In the genomic region with DNA sequence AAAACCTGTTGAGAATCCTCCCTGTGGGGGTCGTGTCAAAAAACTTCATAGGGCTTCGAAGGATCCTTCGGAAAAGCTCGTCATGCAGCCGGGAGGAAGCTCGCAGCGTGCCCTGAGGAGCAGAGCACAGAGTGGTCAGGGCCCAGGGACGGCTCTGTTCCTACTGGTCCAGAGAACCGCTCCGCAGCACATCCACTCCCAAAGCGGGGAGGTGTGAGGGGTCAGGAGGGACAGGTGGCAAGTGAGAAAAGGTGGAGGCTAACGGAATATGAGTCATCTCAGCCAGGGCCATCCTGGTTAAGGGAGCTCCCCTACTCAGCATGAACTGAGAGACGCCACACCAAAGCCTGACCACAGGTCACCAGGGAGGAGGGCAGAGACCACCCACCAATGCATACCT, we compare ENCODE assay signal across 29 cellular contexts.
"Had no signal": no experiment of that assay in that cellular context is flagged by ENCODE, and none has a peak within 500 bp of the region (broad histone marks: within the 10 kb centered on the region; RNA-seq: fewer than 3 reads in every experiment).

No MANE protein-coding gene starts in this region.

- H3K27me3 Mint-ChIP-seq: naive B cell; natural killer cell treated with Interleukin-12 subunit alpha and Interleukin-12 subunit beta and Interleukin-15 and Interleukin-18, amount 100 ng/mL, for 72 hours; stimulated activated memory B cell treated with anti-CD40 and anti-IgM and Interleukin-4, amounts not matched to agents 10 μg/mL and 1 μg/mL and 100 μg/mL, for 72 hours; stimulated activated naive CD8-positive, alpha-beta T cell treated with anti-CD3 and anti-CD28 coated beads, Interleukin-15, amount 100 ng/mL, for 72 hours; type B pancreatic cell had no signal

- H3K4me3 Mint-ChIP-seq: mesothelial cell of epicardium; naive B cell; natural killer cell treated with Interleukin-12 subunit alpha and Interleukin-12 subunit beta and Interleukin-15 and Interleukin-18, amount 100 ng/mL, for 72 hours; stimulated activated memory B cell treated with anti-CD40 and anti-IgM and Interleukin-4, amounts not matched to agents 10 μg/mL and 1 μg/mL and 100 μg/mL, for 72 hours; stimulated activated naive CD8-positive, alpha-beta T cell treated with anti-CD3 and anti-CD28 coated beads, Interleukin-15, amount 100 ng/mL, for 72 hours; type B pancreatic cell had no signal

- H3K9me3 ChIP-seq: heart right ventricle, lower lobe of right lung, pancreas, right atrium auricular region, right lobe of liver, tibial nerve, uterus had no signal

- FAIRE-seq: keratinocyte, pancreas had no signal

- H3K4me3 ChIP-seq: heart right ventricle, lower lobe of right lung, pancreas, right atrium auricular region, right lobe of liver, smooth muscle cell, tibial nerve, uterus had no signal

- H3K4me2 ChIP-seq: smooth muscle cell had no signal

- H3K27me3 ChIP-seq: heart right ventricle, pancreas, right atrium auricular region, right lobe of liver, tibial nerve, uterus had no signal

- H3K9me3 Mint-ChIP-seq: mesothelial cell of epicardium; naive B cell; natural killer cell treated with Interleukin-12 subunit alpha and Interleukin-12 subunit beta and Interleukin-15 and Interleukin-18, amount 100 ng/mL, for 72 hours; stimulated activated memory B cell treated with anti-CD40 and anti-IgM and Interleukin-4, amounts not matched to agents 10 μg/mL and 1 μg/mL and 100 μg/mL, for 72 hours; stimulated activated naive CD8-positive, alpha-beta T cell treated with anti-CD3 and anti-CD28 coated beads, Interleukin-15, amount 100 ng/mL, for 72 hours; type B pancreatic cell had no signal

- H3K36me3 ChIP-seq: pancreas, uterus had no signal

- H3K4me1 ChIP-seq: heart right ventricle, lower lobe of right lung, pancreas, right atrium auricular region, right lobe of liver, tibial nerve, uterus had no signal

- DNase-seq: heart right ventricle; hippocampal formation; kidney glomerular epithelial cell; left cardiac atrium; left ventricle myocardium superior; lower lobe of right lung; mammary epithelial cell; mesenchymal stem cell; naive B cell; nucleus accumbens; pancreas; right lobe of liver; stimulated activated CD4-positive, alpha-beta T cell treated with anti-CD3 and anti-CD28 coated beads, Interleukin-1b, Interleukin-23, amount 100 ng/mL, for 48 hours; stimulated activated CD4-positive, alpha-beta T cell treated with anti-CD3 and anti-CD28 coated beads, Interleukin-2, amount 100 ng/mL, for 48 hours; stimulated activated CD4-positive, alpha-beta T cell treated with anti-CD3 and anti-CD28 coated beads, Interleukin-4, amount 100 ng/mL, for 4 hours; stimulated activated CD8-positive, alpha-beta memory T cell treated with anti-CD3 and anti-CD28 coated beads, Interleukin-4, amount 100 ng/mL, for 48 hours; stimulated activated naive CD4-positive, alpha-beta T cell treated with Interleukin-2 at 50 U/mL for 16 hours; stimulated activated naive CD8-positive, alpha-beta T cell treated with anti-CD3 and anti-CD28 coated beads, Interleukin-15, amount 100 ng/mL, for 72 hours; substantia nigra; uterus had no signal

- H3K27ac ChIP-seq: heart right ventricle, lower lobe of right lung, pancreas, right atrium auricular region, right lobe of liver, tibial nerve, uterus had no signal

- H3K27ac Mint-ChIP-seq: mesothelial cell of epicardium; natural killer cell treated with Interleukin-12 subunit alpha and Interleukin-12 subunit beta and Interleukin-15 and Interleukin-18, amount 100 ng/mL, for 72 hours; stimulated activated memory B cell treated with anti-CD40 and anti-IgM and Interleukin-4, amounts not matched to agents 10 μg/mL and 1 μg/mL and 100 μg/mL, for 72 hours; type B pancreatic cell had no signal

- H3K4me1 Mint-ChIP-seq: mesothelial cell of epicardium; stimulated activated memory B cell treated with anti-CD40 and anti-IgM and Interleukin-4, amounts not matched to agents 10 μg/mL and 1 μg/mL and 100 μg/mL, for 72 hours; stimulated activated naive CD8-positive, alpha-beta T cell treated with anti-CD3 and anti-CD28 coated beads, Interleukin-15, amount 100 ng/mL, for 72 hours had no signal

- ATAC-seq: left cardiac atrium; left lobe of liver; left ventricle myocardium superior; lower lobe of right lung; natural killer cell treated with Interleukin-12 subunit alpha and Interleukin-12 subunit beta and Interleukin-15 and Interleukin-18, amount 100 ng/mL, for 72 hours; pancreas; stimulated activated memory B cell treated with anti-CD40 and anti-IgM and Interleukin-4, amounts not matched to agents 10 μg/mL and 1 μg/mL and 100 μg/mL, for 72 hours; stimulated activated naive CD8-positive, alpha-beta T cell treated with anti-CD3 and anti-CD28 coated beads, Interleukin-15, amount 100 ng/mL, for 72 hours had no signal
